Comparison of ENCODE assay signal across 14 cellular contexts in the genomic region with DNA sequence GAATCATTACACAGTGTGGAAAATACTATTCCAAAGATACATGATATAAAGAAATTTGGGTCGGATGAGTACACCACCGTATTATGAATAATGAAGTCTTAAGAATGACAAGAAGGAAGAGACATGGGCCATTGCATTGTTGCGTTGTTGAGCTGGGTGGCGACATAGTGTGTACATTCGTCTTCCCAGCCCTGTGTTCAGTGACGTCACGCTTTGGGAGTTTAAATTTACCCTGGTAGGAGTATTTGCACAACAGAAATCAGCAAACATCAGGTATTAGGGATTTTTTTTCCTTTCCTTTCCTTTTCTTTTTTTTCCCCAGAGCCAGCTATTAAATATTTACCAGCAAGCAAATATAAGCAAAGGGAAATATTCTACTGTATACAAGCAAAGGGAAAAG.
DNase-seq lines count a peak whose midpoint lies in the region; ATAC-seq and TF ChIP-seq lines count a peak whose summit lies in the region.
"Had no signal": no experiment of that assay in that cellular context is flagged by ENCODE, and none has a peak within 500 bp of the region (broad histone marks: within the 10 kb centered on the region; RNA-seq: fewer than 3 reads in every experiment).

No MANE protein-coding gene starts in this region.

- H3K27ac ChIP-seq in left lung (no peak overlapping the region), mesenchymal stem cell (ENCODE audit: low read length, poor library complexity, severe bottlenecking) (no peak overlapping the region)
- H3K27ac ChIP-seq: BLaER1, GM23248 had no signal

- no peak overlapping the region for H2BK5ac ChIP-seq in mesenchymal stem cell (ENCODE audit: low read depth, low read length, poor library complexity, severe bottlenecking)

- H4K91ac ChIP-seq in mesenchymal stem cell (ENCODE audit: low read length), result no peak overlapping the region

- no peak overlapping the region for H3K14ac ChIP-seq in mesenchymal stem cell (ENCODE audit: low read length in 2 of 2)

- H3K9ac ChIP-seq in mesenchymal stem cell (ENCODE audit: low read length), result no peak overlapping the region
- H3K9ac ChIP-seq: BLaER1, GM23248 had no signal

- WGBS in mesenchymal stem cell, result 96% methylated on average over 7 of the region's 7 CpGs

- H2BK12ac ChIP-seq in mesenchymal stem cell (ENCODE audit: low read length in 2 of 2), result no peak overlapping the region

- no peak overlapping the region for H3K18ac ChIP-seq in mesenchymal stem cell (ENCODE audit: low read depth in 1 of 2, low read length in 2 of 2)

- H3K4me1 ChIP-seq in left lung, result no peaks in the 10 kb centered on the region
- no peaks in the 10 kb centered on the region for H3K4me1 ChIP-seq in mesenchymal stem cell (ENCODE audit: control insufficient read depth, insufficient read depth, low read depth, low read length)
- H3K4me1 ChIP-seq: BLaER1, HAP-1 had no signal

- TF ChIP-seq CTCF in left lung (IDR thresholded peaks at IDR 0.05), result no peak

- no peak overlapping the region for H2AK5ac ChIP-seq in mesenchymal stem cell (ENCODE audit: low read length, severe bottlenecking)

- intact Hi-C loops in left lung (cut with DNase I), result no loop called here

- peaks cover 0 to 21% of the 10 kb centered on the region in 2 donors for H3K9me3 ChIP-seq in left lung
- H3K9me3 ChIP-seq in mesenchymal stem cell (ENCODE audit: control insufficient read depth, low read length), result peaks cover 77% of the 10 kb centered on the region
- H3K9me3 ChIP-seq: HAP-1 had no signal

- DNase-seq in NCI-H146 (lab: John Stamatoyannopoulos, UW) (peak; percentile 9), NCI-H146 treated with DMSO at 0.1 percent for 48 hours (lab: John Stamatoyannopoulos, UW; ENCODE audit: unreplicated experiment) (no peak), NCI-H69 (lab: John Stamatoyannopoulos, UW) (peak; percentile 21), left lung (no peak), mesenchymal stem cell (no peak), COLO829 (ENCODE audit: low spot score) (no peak), cerebellar nuclear complex (lab: John Stamatoyannopoulos, UW) (no peak)
- no peak for DNase-seq in activated CD8-positive, alpha-beta memory T cell treated with anti-CD3 and anti-CD28 coated beads for 24 hours
- DNase-seq: 8988T; Calu3; CD4-positive, alpha-beta memory T cell; GM23248 had no signal

- no peaks in the 10 kb centered on the region for H3K27me3 ChIP-seq in left lung
- no peaks in the 10 kb centered on the region for H3K27me3 ChIP-seq in mesenchymal stem cell (ENCODE audit: control insufficient read depth in 1 of 2, insufficient read depth in 1 of 2, low read length in 2 of 2)
- H3K27me3 ChIP-seq: BLaER1 had no signal

- no peak overlapping the region for H2BK120ac ChIP-seq in mesenchymal stem cell (ENCODE audit: low read depth, low read length)

- no peaks in the 10 kb centered on the region for H3K79me1 ChIP-seq in mesenchymal stem cell (replicated peaks; ENCODE audit: low read length, poor library complexity, severe bottlenecking)

- ATAC-seq in left lung, result peak; percentile 17

- no peak overlapping the region for H3K4ac ChIP-seq in mesenchymal stem cell (ENCODE audit: low read depth in 1 of 2, low read length in 2 of 2)

- H3K4me3 ChIP-seq in left lung, result no peak overlapping the region
- H3K4me3 ChIP-seq in mesenchymal stem cell (ENCODE audit: insufficient read depth in 1 of 2, low read depth in 1 of 2, low read length in 2 of 2), result no peak overlapping the region
- H3K4me3 ChIP-seq: BLaER1, GM23248, HAP-1 had no signal

- H4K8ac ChIP-seq in mesenchymal stem cell (ENCODE audit: low read length), result peak overlapping the region; percentile 37

- no peak overlapping the region for H2AFZ ChIP-seq in mesenchymal stem cell (ENCODE audit: low read depth, low read length)
- H2AFZ ChIP-seq: GM23248 had no signal

- no peak overlapping the region for H3K4me2 ChIP-seq in mesenchymal stem cell (ENCODE audit: low read length, poor library complexity, severe bottlenecking)
- H3K4me2 ChIP-seq: BLaER1 had no signal

- no peak overlapping the region for H2BK15ac ChIP-seq in mesenchymal stem cell (ENCODE audit: low read depth, poor library complexity, severe bottlenecking)

- no peak overlapping the region for H3K23ac ChIP-seq in mesenchymal stem cell (ENCODE audit: low read length in 2 of 2)

- no peaks in the 10 kb centered on the region for H3K36me3 ChIP-seq in left lung
- no peaks in the 10 kb centered on the region for H3K36me3 ChIP-seq in mesenchymal stem cell (ENCODE audit: control insufficient read depth in 1 of 2, insufficient read depth in 2 of 2, low read depth in 1 of 2, low read length in 2 of 2)
- H3K36me3 ChIP-seq: BLaER1, HAP-1 had no signal

Comparison
In these comparisons a context has a peak if more than half of its experiments do, and no peak if none do; other contexts are left out.
1. DNase-seq: peak in NCI-H146 (single experiment) and NCI-H69 (single experiment); none in NCI-H146 treated with DMSO at 0.1 percent for 48 hours (single experiment), left lung (0 of 2), mesenchymal stem cell (single experiment), COLO829 (single experiment), cerebellar nuclear complex (0 of 2) and activated CD8-positive, alpha-beta memory T cell treated with anti-CD3 and anti-CD28 coated beads for 24 hours (single experiment).